In the genomic region with DNA sequence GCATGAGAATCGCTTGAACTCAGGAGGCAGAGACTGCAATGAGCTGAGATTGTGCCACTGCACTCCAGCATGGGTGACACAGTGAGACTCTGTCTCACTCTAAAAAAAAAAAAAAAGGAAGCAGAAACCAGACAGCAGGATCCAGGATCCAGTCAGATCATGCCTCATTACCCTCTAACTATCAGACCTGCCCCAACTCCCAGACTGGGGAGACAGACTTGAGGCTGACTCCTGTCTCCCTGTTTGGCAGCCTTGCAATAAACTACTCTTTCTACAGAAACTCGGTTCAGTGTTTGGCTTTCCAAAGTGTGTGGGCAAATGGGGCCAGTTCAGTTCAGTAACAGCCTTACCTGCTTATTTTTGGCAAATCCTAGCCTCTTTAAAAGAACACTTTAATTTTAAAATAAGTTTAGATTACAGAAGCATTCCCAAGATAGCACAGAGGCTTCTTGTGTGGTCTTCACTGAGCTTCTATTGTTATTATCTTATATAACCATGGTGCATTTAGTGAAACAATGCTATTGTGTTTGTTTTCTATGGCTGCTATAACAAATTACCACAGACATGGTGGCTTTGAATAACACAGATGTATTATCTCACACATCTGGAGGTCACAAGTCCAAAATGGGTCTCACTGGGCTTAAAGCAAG, we compare ENCODE assay signal across 30 cellular contexts. TPM values are rescaled to one million over a fixed set of nuclear protein-coding genes. Genes with fewer than 3 reads are reported as not detected.
DNase-seq lines count a peak whose midpoint lies in the region; ATAC-seq, FAIRE-seq and TF ChIP-seq lines count a peak whose summit lies in the region.
"Had no signal": no experiment of that assay in that cellular context is flagged by ENCODE, and none has a peak within 500 bp of the region (broad histone marks: within the 10 kb centered on the region; RNA-seq: fewer than 3 reads in every experiment).

No MANE protein-coding gene starts in this region.

- no peak overlapping the region for H4K8ac ChIP-seq in H1 (ENCODE audit: extremely low read depth, insufficient read depth, low read length)

- H3K4me1 Mint-ChIP-seq in glutamatergic neuron (ENCODE audit: low read depth, unreplicated experiment), result no peaks in the 10 kb centered on the region

- no peak overlapping the region for H3K9ac ChIP-seq in H1 (replicated peaks in 1 of 4; ENCODE audit: extremely low read depth in 1 of 4, low read depth in 3 of 4, low read length in 3 of 4)
- H3K9ac ChIP-seq: KMS-11 had no signal

- WGBS in H1 (ENCODE audit: extremely low coverage in 1 of 2, insufficient coverage in 1 of 2, insufficient read length in 1 of 2, insufficient replicate concordance in 2 of 2, low coverage in 1 of 2, low lambda C conversion rate in 2 of 2, missing lambda C conversion rate in 1 of 2), 2 experiments, result 89% methylated on average over 2 of the region's 2 CpGs; no CpG with 5 or more reads in 1 of the 2 experiments

- peak overlapping the region; percentile 67; the same call in 1 of the 2 replicates for H2AFZ ChIP-seq in H1 (ENCODE audit: low read length)

- no peaks in the 10 kb centered on the region for H4K20me1 ChIP-seq in H1 (replicated peaks in 1 of 2; ENCODE audit: control insufficient read depth in 1 of 2, insufficient read depth in 2 of 2, low read length in 2 of 2)

- in situ Hi-C loops in ACHN (cut with HindIII; ENCODE audit: low pct_ligation_motif_present, low pct_unique_long_range_greater_than_20kb, low sequenced_read_pairs), result no loop called here

- no peak overlapping the region for H3K4me3 Mint-ChIP-seq in glutamatergic neuron (ENCODE audit: unreplicated experiment)
- H3K4me3 Mint-ChIP-seq: activated CD4-positive, alpha-beta memory T cell treated with anti-CD3 and anti-CD28 coated beads for 36 hours; activated naive CD4-positive, alpha-beta T cell treated with anti-CD3 and anti-CD28 coated beads, Interleukin-2, amount 10 ng/mL, durations not matched to agents 7 days and 5 days; activated T-helper 1 cell treated with anti-CD3 and anti-CD28 coated beads, Interleukin-12 subunit alpha, Interleukin-12 subunit beta, Interleukin-2, Interleukin-4 antibody, amounts not matched to agents 30 ng/mL and 10 ng/mL and 1 ng/mL, durations not matched to agents 14 hours and 24 hours and 36 hours; naive thymus-derived CD8-positive, alpha-beta T cell; T-helper 2 cell treated with Interferon-gamma antibody and Interleukin-4, amounts not matched to agents 5 μg/mL and 100 μg/mL, for 36 hours had no signal

- CTCF ChIA-PET in H1 (lab: Charles Lee; ENCODE audit: partially characterized antibody), result interaction anchor here (0.5 to 2.5 kb wide), 8 partner anchors 8 to 244 kb away, joined by 3 to 8 read pairs (median 4); partner anchors contain the start of gene RASL11A

- H3K27me3 ChIP-seq in H1 (replicated peaks in 1 of 4; ENCODE audit: control insufficient read depth in 3 of 4, extremely low read depth in 1 of 4, insufficient read depth in 3 of 4, low read length in 3 of 4), result no peaks in the 10 kb centered on the region
- H3K27me3 ChIP-seq: gastroesophageal sphincter, uterus had no signal

- no peak overlapping the region for H2BK12ac ChIP-seq in H1 (ENCODE audit: low read depth, low read length)

- H3K79me2 ChIP-seq in H1 (ENCODE audit: control insufficient read depth in 1 of 2, insufficient read depth in 2 of 2, low read length in 2 of 2), result no peaks in the 10 kb centered on the region

- no peak overlapping the region for H3K4me2 ChIP-seq in H1 (ENCODE audit: insufficient read depth in 1 of 2, low read depth in 2 of 2, low read length in 2 of 2)
- H3K4me2 ChIP-seq: KMS-11 had no signal

- no peak overlapping the region for H4K5ac ChIP-seq in H1 (ENCODE audit: insufficient read length, low read depth, low read length)

- no peaks in the 10 kb centered on the region for H3K79me1 ChIP-seq in H1 (ENCODE audit: low read depth, low read length)

- DNase-seq in ACHN (peak; percentile 25), NCI-H69 (lab: John Stamatoyannopoulos, UW) (peak; percentile 1), H1 (ENCODE audit: low read depth in 1 of 2, low spot score in 2 of 2) (no peak), midbrain (lab: John Stamatoyannopoulos, UW) (peak; percentile 42), DMS153 treated with DMSO at 0.1 percent for 48 hours (lab: John Stamatoyannopoulos, UW; ENCODE audit: unreplicated experiment) (no peak), glutamatergic neuron (no peak)
- no peak for DNase-seq in stimulated activated naive CD4-positive, alpha-beta T cell (lab: John Stamatoyannopoulos, UW)
- DNase-seq: 8988T; activated CD4-positive, alpha-beta memory T cell treated with anti-CD3 and anti-CD28 coated beads for 36 hours; activated CD4-positive, alpha-beta T cell treated with anti-CD3 and anti-CD28 coated beads for 1 hour; activated CD8-positive, alpha-beta memory T cell treated with anti-CD3 and anti-CD28 coated beads, Interleukin-2, amount 50 U/mL, for 4 hours; activated naive CD4-positive, alpha-beta T cell treated with anti-CD3 and anti-CD28 coated beads, Interleukin-2, amount 10 ng/mL, durations not matched to agents 7 days and 5 days; Calu3; MM.1S; naive thymus-derived CD8-positive, alpha-beta T cell; NCI-H1105 treated with DMSO at 0.1 percent for 48 hours; NCI-H2029; NCI-H2227 treated with DMSO at 0.1 percent for 48 hours; NCI-H748 treated with DMSO at 0.1 percent for 48 hours; SIG-M5; stimulated activated naive CD8-positive, alpha-beta T cell treated with anti-CD3 and anti-CD28 coated beads, Interleukin-15, Interleukin-2, amounts not matched to agents 100 U/mL and 50 U/mL, for 24 hours; uterus had no signal

- no peak for TF ChIP-seq RAD21 in H1 (IDR thresholded peaks at IDR 0.05 in 1 of 2, conservative IDR thresholded peaks at IDR 0.05 in 1 of 2; ENCODE audit: low read depth in 2 of 2, low read length in 2 of 2)

- no peak overlapping the region for H3K23ac ChIP-seq in H1 (ENCODE audit: insufficient read length)

- no peaks in the 10 kb centered on the region for H3K9me3 Mint-ChIP-seq in glutamatergic neuron (ENCODE audit: unreplicated experiment)
- H3K9me3 Mint-ChIP-seq: activated CD4-positive, alpha-beta memory T cell treated with anti-CD3 and anti-CD28 coated beads for 36 hours; activated naive CD4-positive, alpha-beta T cell treated with anti-CD3 and anti-CD28 coated beads, Interleukin-2, amount 10 ng/mL, durations not matched to agents 7 days and 5 days; activated T-helper 1 cell treated with anti-CD3 and anti-CD28 coated beads, Interleukin-12 subunit alpha, Interleukin-12 subunit beta, Interleukin-2, Interleukin-4 antibody, amounts not matched to agents 30 ng/mL and 10 ng/mL and 1 ng/mL, durations not matched to agents 14 hours and 24 hours and 36 hours; naive thymus-derived CD8-positive, alpha-beta T cell; T-helper 2 cell treated with Interferon-gamma antibody and Interleukin-4, amounts not matched to agents 5 μg/mL and 100 μg/mL, for 36 hours had no signal

- H3K4ac ChIP-seq in H1 (replicated peaks; ENCODE audit: insufficient read length, low read depth, low read length), result no peak overlapping the region

- no peak overlapping the region for H3K4me3 ChIP-seq in H1 (ENCODE audit: extremely low read depth in 1 of 4, insufficient read depth in 2 of 4, low read depth in 3 of 4, low read length in 4 of 4)
- H3K4me3 ChIP-seq: gastroesophageal sphincter, skin epidermis, uterus had no signal

- H3K27me3 Mint-ChIP-seq in glutamatergic neuron (ENCODE audit: unreplicated experiment), result no peaks in the 10 kb centered on the region
- H3K27me3 Mint-ChIP-seq: activated CD4-positive, alpha-beta memory T cell treated with anti-CD3 and anti-CD28 coated beads for 36 hours; activated naive CD4-positive, alpha-beta T cell treated with anti-CD3 and anti-CD28 coated beads, Interleukin-2, amount 10 ng/mL, durations not matched to agents 7 days and 5 days; naive thymus-derived CD8-positive, alpha-beta T cell had no signal

- no peaks in the 10 kb centered on the region for H3K23me2 ChIP-seq in H1 (ENCODE audit: low read depth, low read length)

- no peak overlapping the region for H2BK15ac ChIP-seq in H1 (ENCODE audit: low read length)

- H2BK120ac ChIP-seq in H1 (replicated peaks; ENCODE audit: low read depth, low read length), result no peak overlapping the region

- H3K27ac Mint-ChIP-seq in glutamatergic neuron (ENCODE audit: unreplicated experiment), result no peak overlapping the region
- H3K27ac Mint-ChIP-seq: activated CD4-positive, alpha-beta memory T cell treated with anti-CD3 and anti-CD28 coated beads for 36 hours; activated naive CD4-positive, alpha-beta T cell treated with anti-CD3 and anti-CD28 coated beads, Interleukin-2, amount 10 ng/mL, durations not matched to agents 7 days and 5 days; activated T-helper 1 cell treated with anti-CD3 and anti-CD28 coated beads, Interleukin-12 subunit alpha, Interleukin-12 subunit beta, Interleukin-2, Interleukin-4 antibody, amounts not matched to agents 30 ng/mL and 10 ng/mL and 1 ng/mL, durations not matched to agents 14 hours and 24 hours and 36 hours; T-helper 2 cell treated with Interferon-gamma antibody and Interleukin-4, amounts not matched to agents 5 μg/mL and 100 μg/mL, for 36 hours had no signal

- TF ChIP-seq POLR2A in H1 (IDR thresholded peaks at IDR 0.05; ENCODE audit: control extremely low read depth in 1 of 2, low read depth in 2 of 2, low read length in 2 of 2), result no peak

- no peak overlapping the region for H4K91ac ChIP-seq in H1 (replicated peaks; ENCODE audit: insufficient read length, low read length)

- H3K4me1 ChIP-seq in H1 (replicated peaks in 1 of 4; ENCODE audit: control insufficient read depth in 3 of 4, insufficient read depth in 4 of 4, low read length in 3 of 4), result no peaks in the 10 kb centered on the region
- H3K4me1 ChIP-seq: gastroesophageal sphincter, uterus had no signal

- H2BK5ac ChIP-seq in H1 (ENCODE audit: low read depth, low read length), result no peak overlapping the region

- H3K14ac ChIP-seq in H1 (ENCODE audit: insufficient read length), result no peak overlapping the region

- ATAC-seq in HG03571 (IDR thresholded peaks at IDR 0.05; ENCODE audit: unreplicated experiment), result no peak
- ATAC-seq: gastroesophageal sphincter; naive thymus-derived CD8-positive, alpha-beta T cell; stimulated activated naive CD8-positive, alpha-beta T cell treated with anti-CD3 and anti-CD28 coated beads, Interleukin-15, Interleukin-2, amounts not matched to agents 100 U/mL and 50 U/mL, for 24 hours had no signal

- no peak overlapping the region for H2BK20ac ChIP-seq in H1 (ENCODE audit: low read length)

- POLR2A ChIA-PET in H1 (lab: Charles Lee; ENCODE audit: partially characterized antibody), result interaction anchor here (1.3 kb wide), 1 partner anchor 9 kb away, joined by 4 read pairs; no protein-coding TSS in a partner anchor

- TF ChIP-seq CTCF in H1 (IDR thresholded peaks at IDR 0.05; ENCODE audit: control extremely low read depth in 1 of 3, insufficient read depth in 1 of 3, low read depth in 1 of 3, low read length in 3 of 3), result no peak
- no peak for TF ChIP-seq CTCF in glutamatergic neuron (IDR thresholded peaks at IDR 0.05; ENCODE audit: partially characterized antibody, unreplicated experiment)

- H3K36me3 ChIP-seq in H1 (ENCODE audit: control insufficient read depth in 2 of 4, insufficient read depth in 4 of 4, low read length in 3 of 4), result no peaks in the 10 kb centered on the region
- H3K36me3 ChIP-seq: gastroesophageal sphincter, uterus had no signal

- no peak for FAIRE-seq in H1 (lab: Jason Lieb, UNC)
- FAIRE-seq: endothelial cell of umbilical vein had no signal

- no peak overlapping the region for H3K27ac ChIP-seq in H1 (ENCODE audit: low read depth, low read length)
- H3K27ac ChIP-seq: gastroesophageal sphincter, HL-60, KMS-11, skin epidermis, uterus had no signal

- H3K56ac ChIP-seq in H1 (replicated peaks; ENCODE audit: insufficient read length, low read depth, low read length), result no peak overlapping the region

- H2AK5ac ChIP-seq in H1 (ENCODE audit: low read depth, low read length), result no peak overlapping the region

- no peaks in the 10 kb centered on the region for H3K36me3 Mint-ChIP-seq in glutamatergic neuron (ENCODE audit: unreplicated experiment)
- H3K36me3 Mint-ChIP-seq: activated CD4-positive, alpha-beta memory T cell treated with anti-CD3 and anti-CD28 coated beads for 36 hours; activated naive CD4-positive, alpha-beta T cell treated with anti-CD3 and anti-CD28 coated beads, Interleukin-2, amount 10 ng/mL, durations not matched to agents 7 days and 5 days; naive thymus-derived CD8-positive, alpha-beta T cell had no signal

- H3K18ac ChIP-seq in H1 (ENCODE audit: extremely low read depth, low read length), result no peak overlapping the region

- H3K9me3 ChIP-seq in H1 (ENCODE audit: insufficient read depth in 2 of 2, low read depth in 1 of 2, low read length in 1 of 2), result no peaks in the 10 kb centered on the region
- H3K9me3 ChIP-seq: gastroesophageal sphincter, uterus had no signal

- no peak for TF ChIP-seq EP300 in H1 (IDR thresholded peaks at IDR 0.05; ENCODE audit: borderline replicate concordance in 1 of 2, low read depth in 2 of 2, low read length in 2 of 2)

RNA-seq across cellular contexts. Expression of gene RASL11A, which starts 18.5 kb away (rescaled TPM):
- 6.8 and 7.9 TPM in 2 replicates for total RNA-seq in H1 (2021; fragmentation: NEBNext Ultra II Directional; extraction: Animal tissue kit (Norgen Biotek cat#: 25700))
- 2.9 and 3.8 TPM in 2 replicates for polyA plus RNA-seq in H1 (2011; rRNA removed)
- polyA plus RNA-seq in H1 (2011; cell fraction: cytosol; rRNA removed), result 3.4 TPM
- polyA plus RNA-seq in H1 (2011; cell fraction: nucleus; rRNA removed), result 5.9 TPM
- polyA plus RNA-seq in H1 (2012, experiment 1 of 2), result 2.7 to 5.7 TPM (median 3.8 TPM) in 4 replicates
- 4.8 TPM for polyA plus RNA-seq in H1 (2012, experiment 2 of 2)
- 2.7 TPM for polyA plus RNA-seq in H1 (2013, experiment 1 of 2)
- 3.0 TPM for polyA plus RNA-seq in H1 (2013, experiment 2 of 2)
- 8.9 and 9.3 TPM in 2 replicates for polyA minus RNA-seq in H1 (2011; rRNA and poly(A)+ RNA removed)
- polyA minus RNA-seq in H1 (2011; cell fraction: cytosol; rRNA and poly(A)+ RNA removed), result 3.4 TPM
- polyA minus RNA-seq in H1 (2011; cell fraction: nucleus; rRNA and poly(A)+ RNA removed), result 3.1 TPM
- 1.8 TPM for total RNA-seq in glutamatergic neuron (ENCODE audit: unreplicated experiment)

RNA-seq across cellular contexts. Expression of gene RPL21, which starts 37.8 kb away (rescaled TPM):
- total RNA-seq in H1 (2021; fragmentation: NEBNext Ultra II Directional; extraction: Animal tissue kit (Norgen Biotek cat#: 25700)), result 1,233 and 1,283 TPM in 2 replicates
- polyA plus RNA-seq in H1 (2011; rRNA removed), result 329 and 624 TPM in 2 replicates
- polyA plus RNA-seq in H1 (2011; cell fraction: cytosol; rRNA removed), result 1,115 TPM
- polyA plus RNA-seq in H1 (2011; cell fraction: nucleus; rRNA removed), result 249 TPM
- polyA plus RNA-seq in H1 (2012, experiment 1 of 2), result 908 to 2,019 TPM (median 1,325 TPM) in 4 replicates
- polyA plus RNA-seq in H1 (2012, experiment 2 of 2), result 1,153 TPM
- 2,859 TPM for polyA plus RNA-seq in H1 (2013, experiment 1 of 2)
- polyA plus RNA-seq in H1 (2013, experiment 2 of 2), result 2,776 TPM
- 93.0 and 207 TPM in 2 replicates for polyA minus RNA-seq in H1 (2011; rRNA and poly(A)+ RNA removed)
- polyA minus RNA-seq in H1 (2011; cell fraction: cytosol; rRNA and poly(A)+ RNA removed), result 183 TPM
- polyA minus RNA-seq in H1 (2011; cell fraction: nucleus; rRNA and poly(A)+ RNA removed), result 327 TPM
- total RNA-seq in glutamatergic neuron (ENCODE audit: unreplicated experiment), result 478 TPM

Comparison
In these comparisons a context has a peak if more than half of its experiments do, and no peak if none do; other contexts are left out.
1. DNase-seq: peak in ACHN (single experiment), NCI-H69 (single experiment) and midbrain (single experiment); none in H1 (0 of 2), DMS153 treated with DMSO at 0.1 percent for 48 hours (single experiment), stimulated activated naive CD4-positive, alpha-beta T cell (0 of 6) and glutamatergic neuron (single experiment).